16 cellular contexts compared by ENCODE assay signal in genomic region chr17:15414502-15415348, GRCh38. TPM values are rescaled to one million over a fixed set of nuclear protein-coding genes. Genes with fewer than 3 reads are reported as not detected.
A peak's percentile ranks its signal among the peaks of the same experiment; 100 is the strongest.
DNase-seq lines count a peak whose midpoint lies in the region; ATAC-seq and TF ChIP-seq lines count a peak whose summit lies in the region.
"Had no signal": no experiment of that assay in that cellular context is flagged by ENCODE, and none has a peak within 500 bp of the region (broad histone marks: within the 10 kb centered on the region; RNA-seq: fewer than 3 reads in every experiment).

No MANE protein-coding gene starts in this region.

- WGBS in psoas muscle, 3 donors = 30 to 39% (median 34%) methylated on average over 16 of the region's 16 CpGs

- ATAC-seq in left cardiac atrium (peak; percentile 84 to 88), psoas muscle (peak; percentile 94 to 97 (median 94)), GM21447 (IDR thresholded peaks at IDR 0.05; ENCODE audit: unreplicated experiment) (no peak), GM19351 (IDR thresholded peaks at IDR 0.05; ENCODE audit: unreplicated experiment) (no peak), HG03135 (IDR thresholded peaks at IDR 0.05; ENCODE audit: unreplicated experiment) (no peak)

- intact Hi-C loops in left cardiac atrium (cut with DNase I) = no loop called here
- intact Hi-C loops in psoas muscle (cut with DNase I) = loop anchor here (1.0 to 5.0 kb wide), 5 partner anchors 16 to 152 kb away; no protein-coding TSS in a partner anchor

- H3K27ac ChIP-seq in psoas muscle = peak overlapping the region; percentile 93
- H3K27ac ChIP-seq: breast epithelium, SJSA1, spleen, tibial artery had no signal

- H3K9me3 ChIP-seq in psoas muscle = no peaks in the 10 kb centered on the region
- H3K9me3 ChIP-seq: breast epithelium, SJSA1, spleen, tibial artery had no signal

- TF ChIP-seq CTCF in psoas muscle (IDR thresholded peaks at IDR 0.05) = no peak

- peak; percentile 45 for DNase-seq in DMS79 treated with DMSO at 0.1 percent for 48 hours (lab: John Stamatoyannopoulos, UW)
- peak; percentile 61 to 84 for DNase-seq in NCI-H524 (lab: John Stamatoyannopoulos, UW)
- DNase-seq in left cardiac atrium = peak; percentile 71
- DNase-seq in psoas muscle = peak; percentile 89 to 96
- DNase-seq in SIG-M5 treated with dmso at 0.1 percent for 504 hours (lab: John Stamatoyannopoulos, UW; ENCODE audit: unreplicated experiment) = no peak
- DNase-seq: activated effector memory CD4-positive, alpha-beta T cell treated with Interleukin-2 at 50 U/mL for 16 hours; DMS 273 treated with DMSO at 0.1 percent for 48 hours; NCI-H1048; NCI-H774; spleen had no signal

- H3K36me3 ChIP-seq in psoas muscle (ENCODE audit: insufficient read depth in 1 of 2, low read depth in 1 of 2) = no peaks in the 10 kb centered on the region
- H3K36me3 ChIP-seq: breast epithelium, SJSA1, spleen, tibial artery had no signal

- H3K4me3 ChIP-seq in psoas muscle = peak overlapping the region; percentile 37
- H3K4me3 ChIP-seq: breast epithelium, SJSA1, spleen, tibial artery had no signal

- H3K4me1 ChIP-seq in psoas muscle = peaks cover 20% of the 10 kb centered on the region

- no peaks in the 10 kb centered on the region for H3K27me3 ChIP-seq in psoas muscle (ENCODE audit: insufficient read depth in 3 of 3, low read length in 2 of 3)
- H3K27me3 ChIP-seq: breast epithelium, SJSA1, spleen, tibial artery had no signal

RNA-seq across cellular contexts. Expression of gene CDRT4, which starts 52.7 kb away (rescaled TPM):
- total RNA-seq in left cardiac atrium (1 to 10 TPM; 1.7 to 4.9 TPM), psoas muscle (1 to 10 TPM in 1 of 4 donors, under 1 TPM in 3; 0.62 to 2.0 (median 0.86) TPM)
- polyA plus RNA-seq in psoas muscle = under 1 TPM in 2 of 3 donors, not detected in 1; 0.29 to 0.31 TPM

Comparison
In these comparisons a context has a peak if more than half of its experiments do, and no peak if none do; other contexts are left out.
1. ATAC-seq: peak in left cardiac atrium (2 of 2) and psoas muscle (4 of 4); none in GM21447 (single experiment), GM19351 (single experiment) and HG03135 (single experiment).
2. intact Hi-C loops: an anchor here in psoas muscle (1.0 to 5.0 kb wide); none called in left cardiac atrium.